In genomic region chr4:6781561-6781960, GRCh38 we compare ENCODE assay signal across 8 cellular contexts. TPM values are rescaled to one million over a fixed set of nuclear protein-coding genes. Genes with fewer than 3 reads are reported as not detected.
DNase-seq lines count a peak whose midpoint lies in the region; ATAC-seq and TF ChIP-seq lines count a peak whose summit lies in the region.

No MANE protein-coding gene starts in this region.

- H3K4me2 ChIP-seq in IMR-90 (ENCODE audit: low read depth, low read length), result peak overlapping the region; percentile 58

- no peak overlapping the region for H3K27ac Mint-ChIP-seq in chondrocyte (ENCODE audit: unreplicated experiment)
- peak overlapping the region in 1 of 2 donors; percentile 1 for H3K27ac Mint-ChIP-seq in natural killer cell treated with Interleukin-12 subunit alpha and Interleukin-12 subunit beta and Interleukin-15 and Interleukin-18, amount 100 ng/mL, for 72 hours

- H3K9ac ChIP-seq in IMR-90 (ENCODE audit: low read depth, low read length), result no peak overlapping the region

- intact Hi-C loops in IMR-90 (cut with micrococcal nuclease), result loop anchor here (10.0 kb wide), 1 partner anchor 203 kb away; no protein-coding TSS in a partner anchor

- ATAC-seq in IMR-90 (ENCODE audit: low read depth), result no peak
- no peak for ATAC-seq in natural killer cell treated with Interleukin-12 subunit alpha and Interleukin-12 subunit beta and Interleukin-15 and Interleukin-18, amount 100 ng/mL, for 72 hours
- ATAC-seq in GM18517 (IDR thresholded peaks at IDR 0.05; ENCODE audit: unreplicated experiment), result no peak
- ATAC-seq in GM19328 (IDR thresholded peaks at IDR 0.05; ENCODE audit: unreplicated experiment), result no peak
- no peak for ATAC-seq in GM21381 (IDR thresholded peaks at IDR 0.05; ENCODE audit: unreplicated experiment)

- H3K9me3 ChIP-seq in AG04450 (ENCODE audit: control insufficient read depth, insufficient read depth, low read length) (no peaks in the 10 kb centered on the region), IMR-90 (ENCODE audit: control insufficient read depth, insufficient read depth, low read length) (no peaks in the 10 kb centered on the region)

- no peak overlapping the region for H3K56ac ChIP-seq in IMR-90 (ENCODE audit: extremely low read depth, insufficient read depth, low read length)

- no peak overlapping the region; a peak in 1 of 4 replicates for H4K8ac ChIP-seq in IMR-90 (ENCODE audit: low read depth in 2 of 2, low read length in 2 of 2)

- no peak for TF ChIP-seq POLR2A in IMR-90 (IDR thresholded peaks at IDR 0.05; ENCODE audit: low read depth, low read length)

- no peak overlapping the region for H2AK9ac ChIP-seq in IMR-90 (replicated peaks; ENCODE audit: low read depth, low read length, poor library complexity)

- peak overlapping the region; percentile 72; the same call in 1 of the 2 replicates for H3K4ac ChIP-seq in IMR-90 (ENCODE audit: low read depth, low read length)

- in situ Hi-C loops in IMR-90 (cut with MboI; ENCODE audit: low sequenced_read_pairs), result no loop called here

- dilution Hi-C loops in IMR-90 (cut with HindIII; ENCODE audit: low sequenced_read_pairs, unreplicated experiment), result no loop called here

- H3K23ac ChIP-seq in IMR-90 (ENCODE audit: low read depth, low read length), result no peak overlapping the region; the same call in 1 of the 2 replicates

- no peak overlapping the region for H4K91ac ChIP-seq in IMR-90 (ENCODE audit: insufficient read depth, low read depth, low read length)

- H2BK5ac ChIP-seq in IMR-90 (ENCODE audit: low read depth, low read length, poor library complexity, severe bottlenecking), result no peak overlapping the region

- H3K27me3 Mint-ChIP-seq in chondrocyte (ENCODE audit: low read depth), result peaks cover 2% of the 10 kb centered on the region
- no peaks in the 10 kb centered on the region for H3K27me3 Mint-ChIP-seq in natural killer cell treated with Interleukin-12 subunit alpha and Interleukin-12 subunit beta and Interleukin-15 and Interleukin-18, amount 100 ng/mL, for 72 hours

- H2BK120ac ChIP-seq in IMR-90 (ENCODE audit: low read depth, low read length), result no peak overlapping the region

- H3K18ac ChIP-seq in IMR-90 (ENCODE audit: low read depth, low read length), result no peak overlapping the region

- POLR2A ChIA-PET in AG04450 (lab: Yijun Ruan, JAX), result no interaction called here
- POLR2A ChIA-PET in IMR-90 (lab: Charles Lee; ENCODE audit: unreplicated experiment), result no interaction called here

- no peak for TF ChIP-seq CTCF in AG04450 (IDR thresholded peaks at IDR 0.05; ENCODE audit: low read depth, low read length)
- TF ChIP-seq CTCF in IMR-90 (conservative IDR thresholded peaks at IDR 0.05; ENCODE audit: low read depth, low read length), result no peak
- TF ChIP-seq CTCF in chondrocyte (IDR thresholded peaks at IDR 0.05), result no peak

- peaks cover 4% of the 10 kb centered on the region for H3K4me1 ChIP-seq in IMR-90 (ENCODE audit: control insufficient read depth, insufficient read depth, low read length)

- H3K27ac ChIP-seq in AG04450 (ENCODE audit: low read depth, low read length) (no peak overlapping the region), IMR-90 (ENCODE audit: insufficient read depth, low read length) (no peak overlapping the region)

- H2BK15ac ChIP-seq in IMR-90 (ENCODE audit: low read depth, low read length), result no peak overlapping the region

- no peaks in the 10 kb centered on the region for H3K36me3 ChIP-seq in IMR-90 (ENCODE audit: control insufficient read depth, insufficient read depth, low read length)

- H3K4me3 ChIP-seq in AG04450 (ENCODE audit: low read depth, low read length) (peak overlapping the region; percentile 75; the same call in 1 of the 2 replicates), IMR-90 (ENCODE audit: insufficient read depth, low read depth, low read length) (peak overlapping the region; percentile 78; the same call in 1 of the 2 replicates)

- no peak overlapping the region for H4K5ac ChIP-seq in IMR-90 (ENCODE audit: low read depth, low read length)

- no peak overlapping the region for H3K14ac ChIP-seq in IMR-90 (replicated peaks; ENCODE audit: low read depth, low read length)

- peaks cover 9% of the 10 kb centered on the region for H3K9me1 ChIP-seq in IMR-90 (ENCODE audit: insufficient read depth, low read length)

- 88% methylated on average over 5 of the region's 6 CpGs; no CpG with 5 or more reads in 1 of the 2 experiments for WGBS in IMR-90 (ENCODE audit: extremely low coverage in 2 of 2, insufficient read length in 1 of 2), 2 experiments

- no peaks in the 10 kb centered on the region for H3K36me3 Mint-ChIP-seq in chondrocyte (ENCODE audit: low read depth)
- H3K36me3 Mint-ChIP-seq in natural killer cell treated with Interleukin-12 subunit alpha and Interleukin-12 subunit beta and Interleukin-15 and Interleukin-18, amount 100 ng/mL, for 72 hours, result no peaks in the 10 kb centered on the region

- peak overlapping the region; percentile 57 for H3K4me3 Mint-ChIP-seq in chondrocyte (ENCODE audit: unreplicated experiment)
- peak overlapping the region; percentile 55 for H3K4me3 Mint-ChIP-seq in natural killer cell treated with Interleukin-12 subunit alpha and Interleukin-12 subunit beta and Interleukin-15 and Interleukin-18, amount 100 ng/mL, for 72 hours

- peaks cover under 1% of the 10 kb centered on the region for H3K27me3 ChIP-seq in AG04450 (ENCODE audit: control insufficient read depth, insufficient read depth, low read length)
- H3K27me3 ChIP-seq in IMR-90 (ENCODE audit: control insufficient read depth, insufficient read depth, low read length), result peaks cover 4% of the 10 kb centered on the region

- DNase-seq in AG04450 (ENCODE audit: low read depth, low spot score) (no peak), IMR-90 (no peak), chondrocyte (ENCODE audit: low spot score) (no peak), NCI-H187 treated with DMSO at 0.1 percent for 48 hours (lab: John Stamatoyannopoulos, UW) (no peak)
- DNase-seq in natural killer cell treated with Interleukin-12 subunit alpha and Interleukin-12 subunit beta and Interleukin-15 and Interleukin-18, amount 100 ng/mL, for 72 hours (ENCODE audit: low spot score), result no peak

- H3K79me1 ChIP-seq in IMR-90 (ENCODE audit: low read depth in 1 of 2, low read length in 2 of 2), result peaks cover 6 to 27% of the 10 kb centered on the region in 2 experiments

- no peak overlapping the region; the same call in 1 of the 2 replicates for H2AK5ac ChIP-seq in IMR-90 (ENCODE audit: low read depth, low read length)

- CTCF ChIA-PET in AG04450 (lab: Charles Lee), result no interaction called here
- CTCF ChIA-PET in IMR-90 (lab: Yijun Ruan, JAX), result no interaction called here

- no peak overlapping the region for H2AFZ ChIP-seq in IMR-90 (replicated peaks; ENCODE audit: low read length, poor library complexity)

- no peak overlapping the region for H2BK20ac ChIP-seq in IMR-90 (ENCODE audit: low read depth, low read length)

- peaks cover 34% of the 10 kb centered on the region for H3K4me1 Mint-ChIP-seq in chondrocyte (ENCODE audit: low read depth)
- peaks cover 36 to 48% of the 10 kb centered on the region in 2 donors for H3K4me1 Mint-ChIP-seq in natural killer cell treated with Interleukin-12 subunit alpha and Interleukin-12 subunit beta and Interleukin-15 and Interleukin-18, amount 100 ng/mL, for 72 hours (ENCODE audit: low read depth in 2 of 2)

- H4K20me1 ChIP-seq in IMR-90 (ENCODE audit: insufficient read depth, low read length), result peaks cover 29% of the 10 kb centered on the region

- BruUV-seq in IMR-90 (replicated peaks; lab: Mats Ljungman, UMichigan), result no TSS peak

- TF ChIP-seq RAD21 in IMR-90 (IDR thresholded peaks at IDR 0.05; ENCODE audit: low read length), result no peak

- no peaks in the 10 kb centered on the region for H3K9me3 Mint-ChIP-seq in chondrocyte (ENCODE audit: low read depth)
- H3K9me3 Mint-ChIP-seq in natural killer cell treated with Interleukin-12 subunit alpha and Interleukin-12 subunit beta and Interleukin-15 and Interleukin-18, amount 100 ng/mL, for 72 hours, result no peaks in the 10 kb centered on the region

TF ChIP-seq in IMR-90, 13 proteins besides CTCF, POLR2A, EP300 and RAD21 (continues in another document):
- no peak for TF ChIP-seq NFE2L2 (IDR thresholded peaks at IDR 0.05; ENCODE audit: low read depth, low read length)
- TF ChIP-seq RFX5 (IDR thresholded peaks at IDR 0.05; ENCODE audit: low read depth, low read length), result no peak
- TF ChIP-seq FOS (IDR thresholded peaks at IDR 0.05; ENCODE audit: low read depth, low read length), result no peak
- TF ChIP-seq RCOR1 (IDR thresholded peaks at IDR 0.05; ENCODE audit: insufficient replicate concordance, low read length), result no peak
- no peak for TF ChIP-seq ELK1 (IDR thresholded peaks at IDR 0.05; ENCODE audit: borderline replicate concordance, low read depth, low read length)
- no peak for TF ChIP-seq CEBPB (IDR thresholded peaks at IDR 0.05; ENCODE audit: low read depth, low read length)
- no peak for TF ChIP-seq BHLHE40 (IDR thresholded peaks at IDR 0.05; ENCODE audit: low read depth, low read length)
- no peak for TF ChIP-seq CHD1 (IDR thresholded peaks at IDR 0.05; ENCODE audit: low read depth, low read length)
- TF ChIP-seq MAZ (IDR thresholded peaks at IDR 0.05; ENCODE audit: borderline replicate concordance, low read depth, low read length), result no peak
- TF ChIP-seq SMC3 (IDR thresholded peaks at IDR 0.05; ENCODE audit: low read depth, low read length), result no peak

RNA-seq across cellular contexts. Expression of gene KIAA0232, which starts 1.0 kb away (rescaled TPM):
- polyA plus RNA-seq in AG04450 (2011; rRNA removed) (20.9 and 25.0 TPM in 2 replicates), IMR-90 (2012; rRNA removed) (5.8 and 6.8 TPM in 2 replicates)
- 15.6 and 22.7 TPM in 2 replicates for polyA minus RNA-seq in AG04450 (2011; rRNA and poly(A)+ RNA removed)
- total RNA-seq in IMR-90 (2012; rRNA removed) (19.5 and 23.1 TPM in 2 replicates), chondrocyte (24.7 to 27.4 TPM (median 26.2 TPM) in 3 replicates)
- 1.8 and 4.3 TPM in 2 replicates for polyA plus RNA-seq in IMR-90 (2012; cell fraction: cytosol; rRNA removed)
- 3.7 and 10.2 TPM in 2 replicates for polyA plus RNA-seq in IMR-90 (2012; cell fraction: nucleus; rRNA removed; ENCODE audit: low replicate concordance)
- total RNA-seq in natural killer cell treated with Interleukin-12 subunit alpha and Interleukin-12 subunit beta and Interleukin-15 and Interleukin-18, amount 100 ng/mL, for 72 hours, result 10 to 100 TPM; 19.5 to 20.6 TPM
